28 cellular contexts compared by ENCODE assay signal in genomic region chr13:19382111-19382510, GRCh38.
"Had no signal": no experiment of that assay in that cellular context is flagged by ENCODE, and none has a peak within 500 bp of the region (broad histone marks: within the 10 kb centered on the region; RNA-seq: fewer than 3 reads in every experiment).

No MANE protein-coding gene starts in this region.

- H3K27ac ChIP-seq: brain microvascular endothelial cell, coronary artery, dorsolateral prefrontal cortex, WERI-Rb-1 had no signal

- DNase-seq: activated B cell treated with CpG ODN at 0.5 μM for 24 hours; activated CD4-positive, alpha-beta T cell treated with anti-CD3 and anti-CD28 coated beads for 48 hours; activated CD4-positive, alpha-beta T cell treated with anti-CD3 and anti-CD28 coated beads, Interleukin-2, amount 50 U/mL, for 1 hour; activated CD4-positive, alpha-beta T cell treated with anti-CD3 and anti-CD28 coated beads, Interleukin-2, amount 50 U/mL, for 48 hours; activated CD8-positive, alpha-beta memory T cell treated with anti-CD3 and anti-CD28 coated beads for 24 hours; activated CD8-positive, alpha-beta T cell treated with anti-CD3 and anti-CD28 coated beads for 36 hours; activated effector memory CD4-positive, alpha-beta T cell treated with Interleukin-2 at 50 U/mL for 16 hours; activated naive CD4-positive, alpha-beta T cell; activated naive CD4-positive, alpha-beta T cell treated with anti-CD3 and anti-CD28 coated beads, Interleukin-2, amount 10 ng/mL, durations not matched to agents 7 days and 5 days; activated T-cell treated with anti-CD3 and anti-CD28 coated beads, Interleukin-2, amount 50 U/mL, for 4 hours; amniotic stem cell; anterior cingulate cortex; brain microvascular endothelial cell; dorsolateral prefrontal cortex; effector memory CD4-positive, alpha-beta T cell; endodermal cell; foreskin fibroblast; head of caudate nucleus; T-helper 1 cell; T-helper 17 cell; T1000; WERI-Rb-1 had no signal

- H3K4me3 Mint-ChIP-seq: activated B cell treated with CpG ODN at 0.5 μM for 24 hours; activated CD8-positive, alpha-beta T cell treated with anti-CD3 and anti-CD28 coated beads for 36 hours; activated naive CD4-positive, alpha-beta T cell treated with anti-CD3 and anti-CD28 coated beads, Interleukin-2, amount 10 ng/mL, durations not matched to agents 7 days and 5 days; activated naive CD8-positive, alpha-beta T cell; activated T-cell treated with anti-CD3 and anti-CD28 coated beads, Interleukin-2, amount 50 U/mL, for 4 hours; activated T-helper 17 cell treated with anti-CD3 and anti-CD28 coated beads, Interleukin-2, amount 50 U/mL, for 72 hours; central memory CD8-positive, alpha-beta T cell; dendritic cell treated with granulocyte-macrophage colony-stimulating factor and Interleukin-4, amounts not matched to agents 40 ng/mL and 50 ng/mL, for 4 days; endodermal cell; T-helper 17 cell; T-helper 2 cell treated with Interferon-gamma antibody and Interleukin-4, amounts not matched to agents 5 μg/mL and 100 μg/mL, for 36 hours had no signal

- H3K36me3 ChIP-seq: brain microvascular endothelial cell, WERI-Rb-1 had no signal

- H3K27me3 ChIP-seq: brain microvascular endothelial cell had no signal

- H3K4me3 ChIP-seq: coronary artery, dorsolateral prefrontal cortex had no signal

- H3K4me1 Mint-ChIP-seq: activated B cell treated with CpG ODN at 0.5 μM for 24 hours; activated naive CD4-positive, alpha-beta T cell treated with anti-CD3 and anti-CD28 coated beads, Interleukin-2, amount 10 ng/mL, durations not matched to agents 7 days and 5 days; activated T-helper 17 cell treated with anti-CD3 and anti-CD28 coated beads, Interleukin-2, amount 50 U/mL, for 72 hours; central memory CD8-positive, alpha-beta T cell; endodermal cell; T-helper 17 cell had no signal

- H3K27ac Mint-ChIP-seq: activated B cell treated with CpG ODN at 0.5 μM for 24 hours; activated CD8-positive, alpha-beta T cell treated with anti-CD3 and anti-CD28 coated beads for 36 hours; activated naive CD4-positive, alpha-beta T cell treated with anti-CD3 and anti-CD28 coated beads, Interleukin-2, amount 10 ng/mL, durations not matched to agents 7 days and 5 days; activated naive CD8-positive, alpha-beta T cell; activated T-helper 17 cell treated with anti-CD3 and anti-CD28 coated beads, Interleukin-2, amount 50 U/mL, for 72 hours; dendritic cell treated with granulocyte-macrophage colony-stimulating factor and Interleukin-4, amounts not matched to agents 40 ng/mL and 50 ng/mL, for 4 days; endodermal cell; T-helper 17 cell; T-helper 2 cell treated with Interferon-gamma antibody and Interleukin-4, amounts not matched to agents 5 μg/mL and 100 μg/mL, for 36 hours had no signal

- H3K36me3 Mint-ChIP-seq: activated naive CD4-positive, alpha-beta T cell treated with anti-CD3 and anti-CD28 coated beads, Interleukin-2, amount 10 ng/mL, durations not matched to agents 7 days and 5 days; activated naive CD8-positive, alpha-beta T cell had no signal

- H3K9me3 Mint-ChIP-seq: activated CD8-positive, alpha-beta T cell treated with anti-CD3 and anti-CD28 coated beads for 36 hours; activated naive CD4-positive, alpha-beta T cell treated with anti-CD3 and anti-CD28 coated beads, Interleukin-2, amount 10 ng/mL, durations not matched to agents 7 days and 5 days; activated T-cell treated with anti-CD3 and anti-CD28 coated beads, Interleukin-2, amount 50 U/mL, for 4 hours; activated T-helper 17 cell treated with anti-CD3 and anti-CD28 coated beads, Interleukin-2, amount 50 U/mL, for 72 hours; central memory CD8-positive, alpha-beta T cell; T-helper 2 cell treated with Interferon-gamma antibody and Interleukin-4, amounts not matched to agents 5 μg/mL and 100 μg/mL, for 36 hours had no signal

- H3K27me3 Mint-ChIP-seq: activated B cell treated with CpG ODN at 0.5 μM for 24 hours; activated T-helper 17 cell treated with anti-CD3 and anti-CD28 coated beads, Interleukin-2, amount 50 U/mL, for 72 hours; central memory CD8-positive, alpha-beta T cell; dendritic cell treated with granulocyte-macrophage colony-stimulating factor and Interleukin-4, amounts not matched to agents 40 ng/mL and 50 ng/mL, for 4 days had no signal
